ENCODE assay signal across 24 cellular contexts in the genomic region with DNA sequence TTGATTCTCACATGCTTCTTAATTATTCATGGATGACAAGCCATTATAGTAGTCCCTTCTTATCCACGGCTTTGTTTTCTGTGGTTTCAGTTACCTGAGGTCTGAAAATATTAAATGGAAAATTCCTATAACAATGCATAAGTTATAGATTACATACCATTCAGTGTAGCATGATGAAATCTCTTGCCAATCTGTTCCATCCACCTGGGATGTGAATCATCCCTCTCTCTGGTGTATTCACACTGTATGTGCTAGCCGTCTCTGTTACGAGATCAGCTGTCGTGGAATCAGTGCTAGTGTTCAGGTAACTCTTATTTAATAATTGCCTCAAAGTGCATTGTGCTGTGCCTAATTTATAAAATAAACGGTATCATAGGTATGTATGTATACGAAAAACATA. TPM values are rescaled to one million over a fixed set of nuclear protein-coding genes. Genes with fewer than 3 reads are reported as not detected.
DNase-seq lines count a peak whose midpoint lies in the region; ATAC-seq and TF ChIP-seq lines count a peak whose summit lies in the region.
"Had no signal": no experiment of that assay in that cellular context is flagged by ENCODE, and none has a peak within 500 bp of the region (broad histone marks: within the 10 kb centered on the region; RNA-seq: fewer than 3 reads in every experiment).

No MANE protein-coding gene starts in this region.

- peaks cover 50% of the 10 kb centered on the region for H3K36me3 ChIP-seq in CD4-positive, alpha-beta memory T cell (ENCODE audit: insufficient read depth, low read length)
- H3K36me3 ChIP-seq in RWPE2 (ENCODE audit: low read depth), result peaks cover 72% of the 10 kb centered on the region
- H3K36me3 ChIP-seq: prostate gland had no signal

- ATAC-seq in activated CD8-positive, alpha-beta T cell treated with anti-CD3 and anti-CD28 coated beads for 36 hours, result peak; percentile 31
- ATAC-seq in activated CD8-positive, alpha-beta T cell treated with anti-CD3 and anti-CD28 coated beads, Interleukin-2, amount 10 ng/mL, durations not matched to agents 7 days and 5 days, result no peak
- ATAC-seq in RWPE2 (ENCODE audit: low read depth), result peak; percentile 75; the same call in 2 of the 3 replicates
- ATAC-seq in foreskin keratinocyte, result peak; percentile 60
- ATAC-seq in GM21825 (IDR thresholded peaks at IDR 0.05; ENCODE audit: unreplicated experiment), result no peak
- no peak for ATAC-seq in esophagus mucosa
- ATAC-seq in HG03457 (IDR thresholded peaks at IDR 0.05; ENCODE audit: unreplicated experiment), result no peak
- ATAC-seq: A549 had no signal

- H3K27ac Mint-ChIP-seq in activated CD8-positive, alpha-beta T cell treated with anti-CD3 and anti-CD28 coated beads for 36 hours, result peak overlapping the region; percentile 50
- H3K27ac Mint-ChIP-seq in activated CD8-positive, alpha-beta T cell treated with anti-CD3 and anti-CD28 coated beads, Interleukin-2, amount 10 ng/mL, durations not matched to agents 7 days and 5 days, result no peak overlapping the region
- peak overlapping the region in 4 of 7 donors; percentile 29 to 85 (median 74) for H3K27ac Mint-ChIP-seq in CD4-positive, alpha-beta memory T cell
- H3K27ac Mint-ChIP-seq: activated T-helper 1 cell treated with anti-CD3 and anti-CD28 coated beads, Interleukin-12 subunit alpha, Interleukin-12 subunit beta, Interleukin-2, Interleukin-4 antibody, amounts not matched to agents 30 ng/mL and 10 ng/mL and 1 ng/mL, durations not matched to agents 14 hours and 24 hours and 36 hours; mesothelial cell of epicardium had no signal

- no peak for TF ChIP-seq CTCF in activated CD8-positive, alpha-beta T cell treated with anti-CD3 and anti-CD28 coated beads for 36 hours (IDR thresholded peaks at IDR 0.05)
- no peak for TF ChIP-seq CTCF in RWPE2 (IDR thresholded peaks at IDR 0.05; ENCODE audit: poor library complexity, severe bottlenecking)
- TF ChIP-seq CTCF in foreskin keratinocyte (conservative IDR thresholded peaks at IDR 0.05), result no peak

- CTCF ChIA-PET in activated CD8-positive, alpha-beta T cell treated with anti-CD3 and anti-CD28 coated beads for 36 hours (lab: Charles Lee), result interaction anchor here (1.6 kb wide), 1 partner anchor 18 kb away, joined by 6 read pairs; no protein-coding TSS in a partner anchor
- CTCF ChIA-PET in activated CD8-positive, alpha-beta T cell treated with anti-CD3 and anti-CD28 coated beads, Interleukin-2, amount 10 ng/mL, durations not matched to agents 7 days and 5 days (lab: Charles Lee), result interaction anchor here (3.3 to 4.8 kb wide), 2 partner anchors 17 to 25 kb away, joined by 23 read pairs; a partner anchor contains a TSS
- CTCF ChIA-PET in CD4-positive, alpha-beta memory T cell (lab: Charles Lee; ENCODE audit: partially characterized antibody), result interaction anchor here (1.1 to 1.2 kb wide), 3 partner anchors 17 to 95 kb away, joined by 3 to 6 read pairs (median 4); a partner anchor contains a TSS

- POLR2A ChIA-PET in activated CD8-positive, alpha-beta T cell treated with anti-CD3 and anti-CD28 coated beads for 36 hours (lab: Charles Lee), result no interaction called here
- POLR2A ChIA-PET in activated CD8-positive, alpha-beta T cell treated with anti-CD3 and anti-CD28 coated beads, Interleukin-2, amount 10 ng/mL, durations not matched to agents 7 days and 5 days (lab: Charles Lee), result no interaction called here
- POLR2A ChIA-PET in CD4-positive, alpha-beta memory T cell (lab: Charles Lee; ENCODE audit: partially characterized antibody), result no interaction called here

- H3K4me1 Mint-ChIP-seq in activated CD8-positive, alpha-beta T cell treated with anti-CD3 and anti-CD28 coated beads for 36 hours (ENCODE audit: low read depth), result peaks cover 63% of the 10 kb centered on the region
- peaks cover 33% of the 10 kb centered on the region for H3K4me1 Mint-ChIP-seq in activated CD8-positive, alpha-beta T cell treated with anti-CD3 and anti-CD28 coated beads, Interleukin-2, amount 10 ng/mL, durations not matched to agents 7 days and 5 days (ENCODE audit: low read depth)
- H3K4me1 Mint-ChIP-seq in CD4-positive, alpha-beta memory T cell, result peaks cover 28 to 47% (median 34%) of the 10 kb centered on the region in 4 donors

- H3K27ac ChIP-seq in CD4-positive, alpha-beta memory T cell (ENCODE audit: low read depth, low read length), result no peak overlapping the region
- H3K27ac ChIP-seq in RWPE2 (ENCODE audit: poor library complexity, severe bottlenecking) (no peak overlapping the region), foreskin keratinocyte (no peak overlapping the region)
- H3K27ac ChIP-seq: A549, prostate gland, sigmoid colon, tibial nerve had no signal

- intact Hi-C loops in activated CD8-positive, alpha-beta T cell treated with anti-CD3 and anti-CD28 coated beads for 36 hours (cut with micrococcal nuclease), result loop anchor here (10.0 kb wide), 1 partner anchor 274 kb away; a partner anchor contains a TSS
- intact Hi-C loops in CD4-positive, alpha-beta memory T cell (cut with micrococcal nuclease), result loop anchor here (10.0 kb wide), 1 partner anchor 1174 kb away; a partner anchor contains a TSS

- H3K27me3 Mint-ChIP-seq in activated CD8-positive, alpha-beta T cell treated with anti-CD3 and anti-CD28 coated beads for 36 hours, result no peaks in the 10 kb centered on the region
- no peaks in the 10 kb centered on the region for H3K27me3 Mint-ChIP-seq in activated CD8-positive, alpha-beta T cell treated with anti-CD3 and anti-CD28 coated beads, Interleukin-2, amount 10 ng/mL, durations not matched to agents 7 days and 5 days (ENCODE audit: low read depth)
- H3K27me3 Mint-ChIP-seq in CD4-positive, alpha-beta memory T cell, result no peaks in the 10 kb centered on the region
- H3K27me3 Mint-ChIP-seq: naive B cell had no signal

- H3K27me3 ChIP-seq in CD4-positive, alpha-beta memory T cell (ENCODE audit: insufficient read depth, low read length), result no peaks in the 10 kb centered on the region
- H3K27me3 ChIP-seq in RWPE2 (ENCODE audit: insufficient read depth, poor library complexity, severe bottlenecking), result no peaks in the 10 kb centered on the region
- H3K27me3 ChIP-seq in foreskin keratinocyte, result no peaks in the 10 kb centered on the region
- H3K27me3 ChIP-seq: BE2C, sigmoid colon, tibial nerve had no signal

- no peaks in the 10 kb centered on the region for H3K9me3 ChIP-seq in CD4-positive, alpha-beta memory T cell (ENCODE audit: control insufficient read depth in 1 of 2, low read length in 2 of 2)
- H3K9me3 ChIP-seq in RWPE2 (ENCODE audit: severe bottlenecking), result no peaks in the 10 kb centered on the region
- H3K9me3 ChIP-seq: A549, BE2C, prostate gland, sigmoid colon, tibial nerve had no signal

- DNase-seq in activated CD8-positive, alpha-beta T cell treated with anti-CD3 and anti-CD28 coated beads for 36 hours, result peak; percentile 19
- DNase-seq in activated CD8-positive, alpha-beta T cell treated with anti-CD3 and anti-CD28 coated beads, Interleukin-2, amount 10 ng/mL, durations not matched to agents 7 days and 5 days, result no peak
- DNase-seq in CD4-positive, alpha-beta memory T cell, result no peak
- DNase-seq in RWPE2 (ENCODE audit: low spot score) (no peak), foreskin keratinocyte (peak; percentile 44 to 81)
- DNase-seq: BE2C, COR-L47, DMS79, GDM1, HCEC 1CT, islet precursor cell, naive B cell, NCI-H1105 treated with DMSO at 0.1 percent for 48 hours, NCI-H2227 treated with DMSO at 0.1 percent for 48 hours, sigmoid colon, T-helper 1 cell had no signal

- peaks cover 74% of the 10 kb centered on the region for H3K36me3 Mint-ChIP-seq in activated CD8-positive, alpha-beta T cell treated with anti-CD3 and anti-CD28 coated beads for 36 hours (ENCODE audit: low read depth)
- peaks cover 52% of the 10 kb centered on the region for H3K36me3 Mint-ChIP-seq in activated CD8-positive, alpha-beta T cell treated with anti-CD3 and anti-CD28 coated beads, Interleukin-2, amount 10 ng/mL, durations not matched to agents 7 days and 5 days (ENCODE audit: low read depth)
- peaks cover 39 to 70% of the 10 kb centered on the region in 2 donors for H3K36me3 Mint-ChIP-seq in CD4-positive, alpha-beta memory T cell

- peaks cover 23% of the 10 kb centered on the region for H3K4me1 ChIP-seq in CD4-positive, alpha-beta memory T cell (ENCODE audit: insufficient read depth, low read length)
- peaks cover 15% of the 10 kb centered on the region for H3K4me1 ChIP-seq in RWPE2 (ENCODE audit: insufficient read depth, poor library complexity, severe bottlenecking)
- no peaks in the 10 kb centered on the region for H3K4me1 ChIP-seq in foreskin keratinocyte
- H3K4me1 ChIP-seq: BE2C, prostate gland had no signal

- no peak overlapping the region for H3K4me3 Mint-ChIP-seq in activated CD8-positive, alpha-beta T cell treated with anti-CD3 and anti-CD28 coated beads for 36 hours
- no peak overlapping the region for H3K4me3 Mint-ChIP-seq in activated CD8-positive, alpha-beta T cell treated with anti-CD3 and anti-CD28 coated beads, Interleukin-2, amount 10 ng/mL, durations not matched to agents 7 days and 5 days
- H3K4me3 Mint-ChIP-seq in CD4-positive, alpha-beta memory T cell, result no peak overlapping the region
- H3K4me3 Mint-ChIP-seq: activated T-helper 1 cell treated with anti-CD3 and anti-CD28 coated beads, Interleukin-12 subunit alpha, Interleukin-12 subunit beta, Interleukin-2, Interleukin-4 antibody, amounts not matched to agents 30 ng/mL and 10 ng/mL and 1 ng/mL, durations not matched to agents 14 hours and 24 hours and 36 hours; mesothelial cell of epicardium had no signal

- H3K9me3 Mint-ChIP-seq in activated CD8-positive, alpha-beta T cell treated with anti-CD3 and anti-CD28 coated beads for 36 hours, result no peaks in the 10 kb centered on the region
- no peaks in the 10 kb centered on the region for H3K9me3 Mint-ChIP-seq in activated CD8-positive, alpha-beta T cell treated with anti-CD3 and anti-CD28 coated beads, Interleukin-2, amount 10 ng/mL, durations not matched to agents 7 days and 5 days (ENCODE audit: insufficient read depth)
- H3K9me3 Mint-ChIP-seq in CD4-positive, alpha-beta memory T cell, result no peaks in the 10 kb centered on the region
- H3K9me3 Mint-ChIP-seq: activated T-helper 1 cell treated with anti-CD3 and anti-CD28 coated beads, Interleukin-12 subunit alpha, Interleukin-12 subunit beta, Interleukin-2, Interleukin-4 antibody, amounts not matched to agents 30 ng/mL and 10 ng/mL and 1 ng/mL, durations not matched to agents 14 hours and 24 hours and 36 hours; mesothelial cell of epicardium; naive B cell had no signal

- no peak overlapping the region for H3K4me3 ChIP-seq in CD4-positive, alpha-beta memory T cell (ENCODE audit: low read length in 2 of 2)
- H3K4me3 ChIP-seq in RWPE2 (ENCODE audit: severe bottlenecking), result no peak overlapping the region
- H3K4me3 ChIP-seq: A549, prostate gland, sigmoid colon, tibial nerve had no signal

RNA-seq across cellular contexts. Expression of a gene that starts 5.2 kb away (rescaled TPM):
- 1 to 10 TPM; 3.2 to 3.4 TPM for total RNA-seq in activated CD8-positive, alpha-beta T cell treated with anti-CD3 and anti-CD28 coated beads for 36 hours
- 1 to 10 TPM; 4.5 to 5.1 TPM for total RNA-seq in activated CD8-positive, alpha-beta T cell treated with anti-CD3 and anti-CD28 coated beads, Interleukin-2, amount 10 ng/mL, durations not matched to agents 7 days and 5 days
- 10 to 100 TPM; 19.2 to 19.4 TPM for total RNA-seq in CD4-positive, alpha-beta memory T cell
- polyA plus RNA-seq in CD4-positive, alpha-beta memory T cell, result 1 to 10 TPM; 1.0 to 2.3 TPM
- 2.2 and 2.5 TPM in 2 replicates for total RNA-seq in foreskin keratinocyte
- 1.3 and 1.4 TPM in 2 replicates for polyA plus RNA-seq in foreskin keratinocyte
- 1.9 TPM for total RNA-seq in esophagus mucosa

RNA-seq across cellular contexts. Expression of a gene that starts 26.7 kb away (rescaled TPM):
- total RNA-seq in activated CD8-positive, alpha-beta T cell treated with anti-CD3 and anti-CD28 coated beads for 36 hours, result 100 to 1,000 TPM; 202 to 204 TPM
- 10 to 100 TPM; 78.0 to 78.4 TPM for total RNA-seq in activated CD8-positive, alpha-beta T cell treated with anti-CD3 and anti-CD28 coated beads, Interleukin-2, amount 10 ng/mL, durations not matched to agents 7 days and 5 days
- total RNA-seq in CD4-positive, alpha-beta memory T cell, result 10 to 100 TPM; 31.1 to 32.8 TPM
- 100 to 1,000 TPM in 1 of 2 donors, 10 to 100 TPM in 1; 96.6 to 136 TPM for polyA plus RNA-seq in CD4-positive, alpha-beta memory T cell
- total RNA-seq in foreskin keratinocyte (41.3 and 51.5 TPM in 2 replicates), esophagus mucosa (106 TPM)
- polyA plus RNA-seq in foreskin keratinocyte, result 66.0 and 81.6 TPM in 2 replicates

RNA-seq across cellular contexts. Expression of a gene that starts 27.6 kb away (rescaled TPM):
- 100 to 1,000 TPM; 154 to 168 TPM for total RNA-seq in activated CD8-positive, alpha-beta T cell treated with anti-CD3 and anti-CD28 coated beads for 36 hours
- total RNA-seq in activated CD8-positive, alpha-beta T cell treated with anti-CD3 and anti-CD28 coated beads, Interleukin-2, amount 10 ng/mL, durations not matched to agents 7 days and 5 days, result 10 to 100 TPM; 40.0 to 47.3 TPM
- 10 to 100 TPM; 23.4 to 25.1 TPM for total RNA-seq in CD4-positive, alpha-beta memory T cell
- polyA plus RNA-seq in CD4-positive, alpha-beta memory T cell, result 1 to 10 TPM; 5.3 to 8.9 TPM
- total RNA-seq in foreskin keratinocyte (46.5 and 62.3 TPM in 2 replicates), esophagus mucosa (43.3 TPM)
- 61.1 and 78.6 TPM in 2 replicates for polyA plus RNA-seq in foreskin keratinocyte

Comparison
In these comparisons a context has a peak if more than half of its experiments do, and no peak if none do; other contexts are left out.
1. ATAC-seq: peak in activated CD8-positive, alpha-beta T cell treated with anti-CD3 and anti-CD28 coated beads for 36 hours (single experiment), RWPE2 (single experiment) and foreskin keratinocyte (single experiment); none in activated CD8-positive, alpha-beta T cell treated with anti-CD3 and anti-CD28 coated beads, Interleukin-2, amount 10 ng/mL, durations not matched to agents 7 days and 5 days (single experiment), GM21825 (single experiment), esophagus mucosa (single experiment) and HG03457 (single experiment).
2. DNase-seq: peak in activated CD8-positive, alpha-beta T cell treated with anti-CD3 and anti-CD28 coated beads for 36 hours (single experiment) and foreskin keratinocyte (2 of 2); none in activated CD8-positive, alpha-beta T cell treated with anti-CD3 and anti-CD28 coated beads, Interleukin-2, amount 10 ng/mL, durations not matched to agents 7 days and 5 days (single experiment), CD4-positive, alpha-beta memory T cell (0 of 5) and RWPE2 (single experiment).